Comparison of ENCODE assay signal across 17 cellular contexts in genomic region chr6:75481936-75482593, GRCh38. TPM values are rescaled to one million over a fixed set of nuclear protein-coding genes. Genes with fewer than 3 reads are reported as not detected.
DNase-seq lines count a peak whose midpoint lies in the region; TF ChIP-seq lines count a peak whose summit lies in the region.
"Had no signal": no experiment of that assay in that cellular context is flagged by ENCODE, and none has a peak within 500 bp of the region (broad histone marks: within the 10 kb centered on the region; RNA-seq: fewer than 3 reads in every experiment).

No MANE protein-coding gene starts in this region.

- H3K4me1 ChIP-seq in rectal smooth muscle tissue (ENCODE audit: control insufficient read depth, insufficient read depth, low read length) (peaks cover 26% of the 10 kb centered on the region), PC-9 (replicated peaks; ENCODE audit: insufficient read depth) (no peaks in the 10 kb centered on the region)

- no peaks in the 10 kb centered on the region for H3K36me3 ChIP-seq in rectal smooth muscle tissue (ENCODE audit: control insufficient read depth, insufficient read depth, low read length)
- H3K36me3 ChIP-seq in PC-9 (ENCODE audit: low read depth) = no peaks in the 10 kb centered on the region

- H3K9me2 ChIP-seq in PC-9 (ENCODE audit: insufficient read depth) = no peaks in the 10 kb centered on the region

- H4K20me1 ChIP-seq in PC-9 (ENCODE audit: insufficient read depth) = no peaks in the 10 kb centered on the region

- no peaks in the 10 kb centered on the region for H3F3A ChIP-seq in PC-9 (ENCODE audit: insufficient read depth, low read depth)

- no peak overlapping the region for H3K4me2 ChIP-seq in PC-9

- no peak for TF ChIP-seq CTCF in PC-9 (conservative IDR thresholded peaks at IDR 0.05)

- BruUV-seq in PC-9 (replicated peaks; lab: Mats Ljungman, UMichigan) = no TSS peak

- POLR2A ChIA-PET in PC-9 (lab: Charles Lee; ENCODE audit: unreplicated experiment) = no interaction called here

- H3K9ac ChIP-seq in rectal smooth muscle tissue (ENCODE audit: low read length) = no peak overlapping the region

- H2AFZ ChIP-seq in PC-9 = no peak overlapping the region

- no peaks in the 10 kb centered on the region for H3K79me2 ChIP-seq in PC-9 (ENCODE audit: low read depth)

- CTCF ChIA-PET in PC-9 (lab: Charles Lee) = no interaction called here

- DNase-seq in A172 (ENCODE audit: low spot score) = peak; percentile 25
- peak; percentile 58 for DNase-seq in LHCN-M2 (ENCODE audit: low read depth)
- DNase-seq in fibroblast of peridontal ligament (ENCODE audit: extremely low read depth) = peak; percentile 88
- DNase-seq in GF-D8 (lab: John Stamatoyannopoulos, UW) = no peak
- no peak for DNase-seq in NCI-H146 treated with DMSO at 0.1 percent for 48 hours (lab: John Stamatoyannopoulos, UW; ENCODE audit: unreplicated experiment)
- DNase-seq in PC-9 = no peak
- no peak for DNase-seq in NCI-H2227 (lab: John Stamatoyannopoulos, UW; ENCODE audit: unreplicated experiment)
- DNase-seq: activated CD8-positive, alpha-beta T cell treated with anti-CD3 and anti-CD28 coated beads, Interleukin-2, amount 10 ng/mL, durations not matched to agents 7 days and 5 days; effector CD8-positive, alpha-beta T cell; Kasumi-1; kidney; midbrain; NCI-H1694; NCI-H510A had no signal

- no peaks in the 10 kb centered on the region for H3K27me3 ChIP-seq in rectal smooth muscle tissue (ENCODE audit: control insufficient read depth, insufficient read depth, low read length)
- H3K27me3 ChIP-seq in PC-9 (ENCODE audit: insufficient read depth, low read depth) = no peaks in the 10 kb centered on the region

- intact Hi-C loops in PC-9 (cut with micrococcal nuclease; ENCODE audit: unreplicated experiment) = no loop called here

- H3K27ac ChIP-seq in rectal smooth muscle tissue (ENCODE audit: low read depth, low read length) (peak overlapping the region; percentile 7), PC-9 (no peak overlapping the region)
- H3K27ac ChIP-seq: HL-60 had no signal

- no peaks in the 10 kb centered on the region for H3K9me3 ChIP-seq in PC-9 (ENCODE audit: insufficient read depth, low read depth)

- H3K4me3 ChIP-seq in rectal smooth muscle tissue (ENCODE audit: low read length) (no peak overlapping the region), PC-9 (no peak overlapping the region)

RNA-seq across cellular contexts. Expression of gene FILIP1, which starts 11.5 kb away (rescaled TPM):
- 0.05 and 0.29 TPM in 2 replicates for total RNA-seq in A172 (2014; rRNA removed; shearing (Covaris generic))
- total RNA-seq in LHCN-M2 (2014; rRNA removed) (under 0.01 TPM in 1 of 2 replicates, not detected in the other), PC-9 (2021) (0.15 TPM in 1 of 2 replicates, not detected in the other)
- polyA plus RNA-seq in LHCN-M2 (2012) = 0.01 TPM
- total RNA-seq: activated CD8-positive, alpha-beta T cell treated with anti-CD3 and anti-CD28 coated beads, Interleukin-2, amount 10 ng/mL, durations not matched to agents 7 days and 5 days; OCI-LY7 had no signal

Comparison
In these comparisons a context has a peak if more than half of its experiments do, and no peak if none do; other contexts are left out.
1. DNase-seq: peak in A172 (single experiment), LHCN-M2 (single experiment) and fibroblast of peridontal ligament (single experiment); none in GF-D8 (single experiment), NCI-H146 treated with DMSO at 0.1 percent for 48 hours (single experiment), PC-9 (0 of 2) and NCI-H2227 (single experiment).